In the genomic region with DNA sequence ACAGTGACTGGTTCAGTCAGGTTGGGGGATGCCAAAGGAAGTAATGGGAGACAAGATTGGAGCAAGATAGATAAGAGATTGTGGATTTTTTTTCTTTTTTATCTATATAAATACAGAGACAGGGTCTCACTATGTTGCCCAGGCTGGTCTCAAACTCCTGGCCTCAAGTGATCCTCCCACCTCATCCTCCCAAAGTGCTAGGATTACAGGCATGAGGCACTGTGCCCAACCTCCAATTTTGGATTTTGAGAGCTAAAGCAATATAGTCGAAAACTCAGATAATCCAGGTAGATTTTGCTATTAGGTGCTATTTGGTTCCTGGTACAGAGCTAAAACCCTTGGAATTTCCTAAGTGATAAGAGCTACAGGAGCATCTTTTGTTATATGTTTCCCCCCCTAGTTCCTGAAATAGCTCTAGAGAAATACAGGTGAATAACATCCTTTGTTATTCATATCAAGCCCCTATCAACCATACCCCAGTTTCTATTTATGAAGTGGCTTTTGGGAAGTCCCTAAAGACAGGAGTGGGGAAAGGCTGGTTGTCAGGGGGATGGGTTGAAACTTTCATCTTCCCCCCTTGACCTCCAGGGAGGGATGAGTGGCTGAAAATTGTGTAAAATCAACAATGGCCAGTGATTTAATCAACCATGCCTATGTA, we compare ENCODE assay signal across 16 cellular contexts.
DNase-seq lines count a peak whose midpoint lies in the region; ATAC-seq and TF ChIP-seq lines count a peak whose summit lies in the region.
"Had no signal": no experiment of that assay in that cellular context is flagged by ENCODE, and none has a peak within 500 bp of the region (broad histone marks: within the 10 kb centered on the region; RNA-seq: fewer than 3 reads in every experiment).

No MANE protein-coding gene starts in this region.

- H3K27me3 ChIP-seq in Caco-2 (replicated peaks; ENCODE audit: control insufficient read depth, insufficient read depth, low read length) (no peaks in the 10 kb centered on the region), GM23338 (ENCODE audit: insufficient read depth) (no peaks in the 10 kb centered on the region), KMS-11 (ENCODE audit: insufficient read depth, low read depth) (no peaks in the 10 kb centered on the region), lung (ENCODE audit: control insufficient read depth, insufficient read depth) (no peaks in the 10 kb centered on the region)

- no peak for DNase-seq in Caco-2
- peak; percentile 32 for DNase-seq in GM23338 (ENCODE audit: low spot score)
- DNase-seq in lung (ENCODE audit: low spot score): no peak
- DNase-seq in activated CD4-positive, CD25-positive, alpha-beta regulatory T cell (lab: John Stamatoyannopoulos, UW): no peak
- DNase-seq in mucosa of gallbladder (ENCODE audit: low spot score): no peak
- DNase-seq in NCI-H2196 (lab: John Stamatoyannopoulos, UW; ENCODE audit: unreplicated experiment): no peak
- DNase-seq in SHP77 (lab: John Stamatoyannopoulos, UW): no peak
- DNase-seq: NCI-H1417 treated with DMSO at 0.1 percent for 48 hours, NCI-H187 treated with DMSO at 0.1 percent for 48 hours, NCI-H345, NCI-H524 treated with DMSO at 0.1 percent for 48 hours, SHP77 treated with DMSO at 0.1 percent for 48 hours had no signal

- H3K27me3 Mint-ChIP-seq in Caco-2 (ENCODE audit: insufficient read depth, unreplicated experiment) (no peaks in the 10 kb centered on the region), GM23338 (ENCODE audit: insufficient read depth, low read depth, poor library complexity) (no peaks in the 10 kb centered on the region)
- H3K27me3 Mint-ChIP-seq: B cell had no signal

- CTCF ChIA-PET in Caco-2 (lab: Charles Lee): no interaction called here

- TF ChIP-seq CTCF in Caco-2 (IDR thresholded peaks at IDR 0.05; ENCODE audit: insufficient read depth in 1 of 2, low read depth in 1 of 2, low read length in 1 of 2, severe bottlenecking in 1 of 2, unreplicated experiment in 1 of 2) (no peak), GM23338 (conservative IDR thresholded peaks at IDR 0.05; ENCODE audit: low read depth in 2 of 2) (no peak), KMS-11 (conservative IDR thresholded peaks at IDR 0.05; ENCODE audit: low read depth, low read length) (no peak), lung (IDR thresholded peaks at IDR 0.05; ENCODE audit: control extremely low read depth, extremely low read depth) (no peak)

- H3K9me2 ChIP-seq in GM23338 (ENCODE audit: insufficient read depth): 0 out of 2 replicates have a peak, but pooled peaks cover 6% of the 10 kb centered on the region

- H3K36me3 ChIP-seq in Caco-2 (ENCODE audit: control insufficient read depth, insufficient read depth, low read length) (peaks cover 3% of the 10 kb centered on the region; the same call in 1 of the 2 replicates), GM23338 (ENCODE audit: insufficient read depth) (no peaks in the 10 kb centered on the region; the same call in 1 of the 2 replicates), KMS-11 (ENCODE audit: insufficient read depth) (no peaks in the 10 kb centered on the region), lung (ENCODE audit: control insufficient read depth in 2 of 2, insufficient read depth in 2 of 2, low read length in 2 of 2) (no peaks in the 10 kb centered on the region)
- H3K36me3 ChIP-seq: HAP-1 had no signal

- no peaks in the 10 kb centered on the region for H3K9me3 ChIP-seq in Caco-2
- H3K9me3 ChIP-seq in lung (ENCODE audit: control insufficient read depth in 2 of 2, insufficient read depth in 1 of 2, low read length in 1 of 2): no peaks in the 10 kb centered on the region
- H3K9me3 ChIP-seq: HAP-1 had no signal

- POLR2A ChIA-PET in Caco-2 (lab: Charles Lee): no interaction called here

- H3K79me2 ChIP-seq in GM23338 (replicated peaks; ENCODE audit: insufficient read depth): no peaks in the 10 kb centered on the region
- H3K79me2 ChIP-seq in KMS-11 (ENCODE audit: insufficient read depth, low read depth): no peaks in the 10 kb centered on the region

- H3K27ac Mint-ChIP-seq in Caco-2 (ENCODE audit: unreplicated experiment) (peak overlapping the region; percentile 84), GM23338 (peak overlapping the region; percentile 70; the same call in 1 of the 2 replicates)
- H3K27ac Mint-ChIP-seq: B cell had no signal

- H2AFZ ChIP-seq in GM23338 (no peak overlapping the region), KMS-11 (ENCODE audit: low read depth) (0 out of 2 replicates have a peak overlapping the region, but pooled peaks have one; percentile 7)

- no TSS peak for BruUV-seq in Caco-2 (replicated peaks; lab: Mats Ljungman, UMichigan)

- H3K9me3 Mint-ChIP-seq in Caco-2 (ENCODE audit: unreplicated experiment): no peaks in the 10 kb centered on the region
- H3K9me3 Mint-ChIP-seq in GM23338: peaks cover 29% of the 10 kb centered on the region

- peak overlapping the region; percentile 10 for H3K4me3 Mint-ChIP-seq in Caco-2 (ENCODE audit: unreplicated experiment)
- no peak overlapping the region for H3K4me3 Mint-ChIP-seq in GM23338
- H3K4me3 Mint-ChIP-seq: B cell had no signal

- peak; percentile 64; the same call in 2 of the 3 replicates for ATAC-seq in GM23338
- ATAC-seq in lung (ENCODE audit: insufficient read depth, low FRiP score): peak; percentile 19
- ATAC-seq: SK-N-SH treated with all-trans-retinoic acid at 6 μM for 48 hours had no signal

- H3K4me2 ChIP-seq in GM23338 (no peak overlapping the region), KMS-11 (peak overlapping the region; percentile 20; the same call in 1 of the 2 replicates)

- H3K4me3 ChIP-seq in Caco-2 (ENCODE audit: low read depth, low read length) (no peak overlapping the region), GM23338 (no peak overlapping the region), KMS-11 (IDR thresholded peaks at IDR 0.05; ENCODE audit: insufficient read depth, low read depth, low read length) (no peak overlapping the region), lung (no peak overlapping the region)
- H3K4me3 ChIP-seq: HAP-1 had no signal

- H3K4me1 Mint-ChIP-seq in Caco-2 (ENCODE audit: low read depth, unreplicated experiment) (peaks cover 43% of the 10 kb centered on the region), GM23338 (peaks cover 23% of the 10 kb centered on the region)
- H3K4me1 Mint-ChIP-seq: B cell had no signal

- 83 to 95% methylated on average over 1 of the region's 1 CpG for WGBS in lung, 2 donors

- peaks cover 45% of the 10 kb centered on the region for H3K4me1 ChIP-seq in Caco-2
- peaks cover 15% of the 10 kb centered on the region; the same call in 1 of the 2 replicates for H3K4me1 ChIP-seq in GM23338 (ENCODE audit: insufficient read depth)
- peaks cover 30% of the 10 kb centered on the region for H3K4me1 ChIP-seq in KMS-11 (ENCODE audit: low read depth, poor library complexity, severe bottlenecking)
- H3K4me1 ChIP-seq in lung (ENCODE audit: control insufficient read depth in 2 of 2, insufficient read depth in 2 of 2, low read length in 2 of 2): no peaks in the 10 kb centered on the region
- H3K4me1 ChIP-seq: HAP-1 had no signal

- no peak overlapping the region for H3K9ac ChIP-seq in KMS-11

- peak overlapping the region; percentile 81; the same call in 1 of the 2 replicates for H3K27ac ChIP-seq in GM23338 (ENCODE audit: low read depth)
- H3K27ac ChIP-seq in KMS-11: no peak overlapping the region
- H3K27ac ChIP-seq in lung (ENCODE audit: low read depth in 1 of 2, low read length in 1 of 2): no peak overlapping the region

- H3K36me3 Mint-ChIP-seq in Caco-2 (ENCODE audit: insufficient read depth, unreplicated experiment) (peaks cover 67% of the 10 kb centered on the region), GM23338 (ENCODE audit: low read depth) (peaks cover 24% of the 10 kb centered on the region; the same call in 2 of the 3 replicates)

- no peaks in the 10 kb centered on the region for H4K20me1 ChIP-seq in GM23338 (replicated peaks; ENCODE audit: insufficient read depth)
- no peaks in the 10 kb centered on the region for H4K20me1 ChIP-seq in KMS-11 (ENCODE audit: insufficient read depth)

- intact Hi-C loops in Caco-2 (cut with micrococcal nuclease; ENCODE audit: unreplicated experiment): loop anchor here (1.0 kb wide), 1 partner anchor 43 kb away; no protein-coding TSS in a partner anchor

- H3F3A ChIP-seq in GM23338 (replicated peaks; ENCODE audit: low read depth): no peaks in the 10 kb centered on the region

TF ChIP-seq in GM23338, 12 proteins besides CTCF, POLR2A, EP300 and RAD21:
- no peak for TF ChIP-seq CREB1 (CRISPR knock-in tag; IDR thresholded peaks at IDR 0.05; ENCODE audit: low read depth)
